Comparison of ENCODE assay signal across 20 cellular contexts in the genomic region with DNA sequence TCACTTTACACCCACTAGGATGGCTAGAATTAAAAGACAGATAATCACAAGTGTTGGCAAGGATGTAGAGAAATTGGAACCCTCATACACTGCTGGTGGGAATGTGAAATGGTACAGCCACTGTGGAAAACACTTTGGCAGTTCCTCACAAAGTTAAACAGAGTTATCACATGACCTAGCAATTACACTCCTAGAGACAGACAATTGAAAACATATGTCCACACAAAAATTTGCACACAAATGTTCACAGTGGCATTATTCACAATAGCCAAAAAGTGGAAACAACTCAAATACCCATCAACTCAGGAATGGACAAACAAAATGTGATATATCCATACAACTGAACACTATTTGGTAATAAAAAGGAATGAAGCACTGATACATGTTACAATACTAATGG.
"Had no signal": no experiment of that assay in that cellular context is flagged by ENCODE, and none has a peak within 500 bp of the region (broad histone marks: within the 10 kb centered on the region; RNA-seq: fewer than 3 reads in every experiment).

No MANE protein-coding gene starts in this region.

- H3K4me3 Mint-ChIP-seq: activated B cell treated with CpG ODN at 0.5 μM for 24 hours; activated CD4-positive, alpha-beta memory T cell treated with anti-CD3 and anti-CD28 coated beads for 36 hours; activated naive CD8-positive, alpha-beta T cell treated with anti-CD3 and anti-CD28 coated beads for 36 hours; effector memory CD8-positive, alpha-beta T cell; mesothelial cell of epicardium; natural killer cell treated with Interleukin-12 subunit alpha and Interleukin-12 subunit beta and Interleukin-15 and Interleukin-18, amount 100 ng/mL, for 72 hours; stimulated activated naive CD8-positive, alpha-beta T cell treated with anti-CD3 and anti-CD28 coated beads, Interleukin-15, Interleukin-2, amounts not matched to agents 100 ng/mL and 50 ng/mL, for 24 hours had no signal

- H3K27ac ChIP-seq: esophagus squamous epithelium, tibial nerve, uterus had no signal

- H3K27me3 ChIP-seq: esophagus squamous epithelium, tibial nerve, uterus had no signal

- H3K27me3 Mint-ChIP-seq: activated B cell treated with CpG ODN at 0.5 μM for 24 hours; activated CD4-positive, alpha-beta memory T cell treated with anti-CD3 and anti-CD28 coated beads for 36 hours; activated naive CD8-positive, alpha-beta T cell treated with anti-CD3 and anti-CD28 coated beads for 36 hours; effector memory CD8-positive, alpha-beta T cell; natural killer cell treated with Interleukin-12 subunit alpha and Interleukin-12 subunit beta and Interleukin-15 and Interleukin-18, amount 100 ng/mL, for 72 hours; stimulated activated naive CD8-positive, alpha-beta T cell treated with anti-CD3 and anti-CD28 coated beads, Interleukin-15, Interleukin-2, amounts not matched to agents 100 ng/mL and 50 ng/mL, for 24 hours had no signal

- H3K27ac Mint-ChIP-seq: activated B cell treated with CpG ODN at 0.5 μM for 24 hours; activated CD4-positive, alpha-beta memory T cell treated with anti-CD3 and anti-CD28 coated beads for 36 hours; activated naive CD8-positive, alpha-beta T cell treated with anti-CD3 and anti-CD28 coated beads for 36 hours; effector memory CD8-positive, alpha-beta T cell; mesothelial cell of epicardium; natural killer cell treated with Interleukin-12 subunit alpha and Interleukin-12 subunit beta and Interleukin-15 and Interleukin-18, amount 100 ng/mL, for 72 hours; stimulated activated naive CD8-positive, alpha-beta T cell treated with anti-CD3 and anti-CD28 coated beads, Interleukin-15, Interleukin-2, amounts not matched to agents 100 ng/mL and 50 ng/mL, for 24 hours had no signal

- H3K36me3 Mint-ChIP-seq: activated CD4-positive, alpha-beta memory T cell treated with anti-CD3 and anti-CD28 coated beads for 36 hours; natural killer cell treated with Interleukin-12 subunit alpha and Interleukin-12 subunit beta and Interleukin-15 and Interleukin-18, amount 100 ng/mL, for 72 hours had no signal

- H3K4me3 ChIP-seq: esophagus squamous epithelium, tibial nerve, uterus had no signal

- H3K36me3 ChIP-seq: esophagus squamous epithelium, tibial nerve, uterus had no signal

- H3K9me3 ChIP-seq: esophagus squamous epithelium, tibial nerve, uterus had no signal

- H3K4me1 ChIP-seq: uterus had no signal

- DNase-seq: activated B cell treated with CpG ODN at 0.5 μM for 24 hours; activated CD4-positive, alpha-beta memory T cell treated with anti-CD3 and anti-CD28 coated beads for 36 hours; activated CD4-positive, alpha-beta T cell treated with anti-CD3 and anti-CD28 coated beads for 4 hours; activated naive CD8-positive, alpha-beta T cell treated with anti-CD3 and anti-CD28 coated beads for 36 hours; activated T-cell treated with anti-CD3 and anti-CD28 coated beads for 4 hours; caudate nucleus; effector memory CD8-positive, alpha-beta T cell; esophagus squamous epithelium; hippocampal formation; islet precursor cell; stimulated activated CD4-positive, alpha-beta T cell treated with anti-CD3 and anti-CD28 coated beads, Interleukin-12 subunit alpha, Interleukin-12 subunit beta, amount 100 ng/mL, for 4 hours; stimulated activated CD4-positive, alpha-beta T cell treated with anti-CD3 and anti-CD28 coated beads, Interleukin-1b, Interleukin-23, amount 100 ng/mL, for 48 hours; stimulated activated CD8-positive, alpha-beta memory T cell treated with anti-CD3 and anti-CD28 coated beads, Interleukin-4, amount 100 ng/mL, for 48 hours; T-helper 1 cell; T-helper 9 cell; uterus had no signal

- ATAC-seq: effector memory CD8-positive, alpha-beta T cell; natural killer cell treated with Interleukin-12 subunit alpha and Interleukin-12 subunit beta and Interleukin-15 and Interleukin-18, amount 100 ng/mL, for 72 hours had no signal

- H3K9me3 Mint-ChIP-seq: activated B cell treated with CpG ODN at 0.5 μM for 24 hours; activated CD4-positive, alpha-beta memory T cell treated with anti-CD3 and anti-CD28 coated beads for 36 hours; activated naive CD8-positive, alpha-beta T cell treated with anti-CD3 and anti-CD28 coated beads for 36 hours; effector memory CD8-positive, alpha-beta T cell; natural killer cell treated with Interleukin-12 subunit alpha and Interleukin-12 subunit beta and Interleukin-15 and Interleukin-18, amount 100 ng/mL, for 72 hours; stimulated activated naive CD8-positive, alpha-beta T cell treated with anti-CD3 and anti-CD28 coated beads, Interleukin-15, Interleukin-2, amounts not matched to agents 100 ng/mL and 50 ng/mL, for 24 hours had no signal
